ENCODE assay signal across 17 cellular contexts in genomic region chr21:44416193-44416592, GRCh38.
"Had no signal": no experiment of that assay in that cellular context is flagged by ENCODE, and none has a peak within 500 bp of the region (broad histone marks: within the 10 kb centered on the region; RNA-seq: fewer than 3 reads in every experiment).

No MANE protein-coding gene starts in this region.

- ATAC-seq: Right ventricle myocardium inferior; stimulated activated memory B cell treated with anti-CD40 and anti-IgM and Interleukin-4, amounts not matched to agents 10 μg/mL and 1 μg/mL and 100 μg/mL, for 72 hours; T-cell had no signal

- H3K4me3 Mint-ChIP-seq: nephron progenitor cell; stimulated activated memory B cell treated with anti-CD40 and anti-IgM and Interleukin-4, amounts not matched to agents 10 μg/mL and 1 μg/mL and 100 μg/mL, for 72 hours; T-cell had no signal

- H3K27me3 Mint-ChIP-seq: stimulated activated memory B cell treated with anti-CD40 and anti-IgM and Interleukin-4, amounts not matched to agents 10 μg/mL and 1 μg/mL and 100 μg/mL, for 72 hours; T-cell had no signal

- H3K9me3 ChIP-seq: adrenal gland, ovary, thyroid gland had no signal

- H3K27ac Mint-ChIP-seq: nephron progenitor cell; stimulated activated memory B cell treated with anti-CD40 and anti-IgM and Interleukin-4, amounts not matched to agents 10 μg/mL and 1 μg/mL and 100 μg/mL, for 72 hours; T-cell had no signal

- H3K4me1 Mint-ChIP-seq: nephron progenitor cell; stimulated activated memory B cell treated with anti-CD40 and anti-IgM and Interleukin-4, amounts not matched to agents 10 μg/mL and 1 μg/mL and 100 μg/mL, for 72 hours; T-cell had no signal

- H3K36me3 ChIP-seq: adrenal gland, cardiac muscle cell, esophagus squamous epithelium, ovary, thyroid gland had no signal

- H3K4me1 ChIP-seq: adrenal gland, esophagus squamous epithelium, thyroid gland had no signal

- H3K27ac ChIP-seq: adrenal gland, cardiac muscle cell, esophagus squamous epithelium, ovary, SK-N-MC, thyroid gland had no signal

- H3K27me3 ChIP-seq: adrenal gland, cardiac muscle cell, ovary, thyroid gland had no signal

- H3K4me3 ChIP-seq: adrenal gland, cardiac muscle cell, esophagus squamous epithelium, ovary, SK-N-MC, thyroid gland had no signal

- DNase-seq: activated CD4-positive, alpha-beta T cell treated with anti-CD3 and anti-CD28 coated beads for 1 hour; activated CD4-positive, alpha-beta T cell treated with anti-CD3 and anti-CD28 coated beads, Interleukin-2, amount 50 U/mL, for 4 hours; activated T-cell treated with anti-CD3 and anti-CD28 coated beads, Interleukin-2, amount 50 U/mL, for 48 hours; esophagus squamous epithelium; hippocampal formation; mesenchymal stem cell; nephron progenitor cell; stimulated activated CD4-positive, alpha-beta T cell treated with anti-CD3 and anti-CD28 coated beads, Interleukin-2, amount 100 ng/mL, for 48 hours; T-cell; T-helper 9 cell; thyroid gland had no signal
